Comparison of ENCODE assay signal across 21 cellular contexts in the genomic region with DNA sequence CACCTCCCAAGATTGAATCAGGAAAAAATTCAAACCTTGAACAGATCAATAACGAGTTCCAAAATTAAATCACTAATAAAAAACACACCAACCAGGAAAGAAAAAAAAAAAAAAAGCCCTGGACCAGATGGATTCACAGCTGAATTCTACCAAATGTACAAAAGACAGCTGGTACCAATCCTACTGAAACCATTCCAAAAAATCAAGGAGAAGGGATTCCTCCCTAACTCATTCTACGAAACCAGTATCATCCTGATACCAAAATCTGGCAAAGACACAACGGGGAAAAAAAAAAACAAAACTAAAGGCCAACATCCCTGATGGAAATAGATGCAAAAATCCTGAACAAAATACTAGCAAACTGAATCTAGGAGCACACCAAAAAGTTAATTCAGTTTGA. TPM values are rescaled to one million over a fixed set of nuclear protein-coding genes. Genes with fewer than 3 reads are reported as not detected.
A peak's percentile ranks its signal among the peaks of the same experiment; 100 is the strongest.
DNase-seq lines count a peak whose midpoint lies in the region; TF ChIP-seq lines count a peak whose summit lies in the region.
"Had no signal": no experiment of that assay in that cellular context is flagged by ENCODE, and none has a peak within 500 bp of the region (broad histone marks: within the 10 kb centered on the region; RNA-seq: fewer than 3 reads in every experiment).

No MANE protein-coding gene starts in this region.

- peak; percentile 2 for DNase-seq in Ammon's horn (ENCODE audit: low spot score)
- DNase-seq in G401 (ENCODE audit: low spot score), result peak; percentile 85
- peak; percentile 17 to 68 for DNase-seq in NCI-H446 (lab: John Stamatoyannopoulos, UW)
- DNase-seq in cerebellum (ENCODE audit: low spot score), result peak; percentile 6
- DNase-seq in germinal center (ENCODE audit: low spot score), result no peak
- no peak for DNase-seq in breast epithelium (ENCODE audit: low spot score in 2 of 2)
- no peak for DNase-seq in NCI-H524 (lab: John Stamatoyannopoulos, UW)
- DNase-seq: CD8-positive, alpha-beta memory T cell; DMS79 treated with DMSO at 0.1 percent for 48 hours; H9; KBM-7; MG63; NCI-H2081; NCI-H345; NCI-H526; Right ventricle myocardium superior; RPMI8226 had no signal

- intact Hi-C loops in breast epithelium (cut with DNase I; ENCODE audit: low total_unique reads), result no loop called here

- no peaks in the 10 kb centered on the region for H3K4me1 ChIP-seq in breast epithelium
- H3K4me1 ChIP-seq: A549, SJSA1 had no signal

- in situ Hi-C loops in G401 (cut with HindIII; ENCODE audit: low sequenced_read_pairs), result no loop called here

- H3K27me3 ChIP-seq in breast epithelium, result no peaks in the 10 kb centered on the region
- H3K27me3 ChIP-seq: MG63, SJSA1 had no signal

- no peaks in the 10 kb centered on the region for H3K36me3 ChIP-seq in breast epithelium

- no peak for TF ChIP-seq CTCF in breast epithelium (IDR thresholded peaks at IDR 0.05)

- H3K27ac ChIP-seq in breast epithelium, result no peak overlapping the region
- H3K27ac ChIP-seq: A549, C4-2B, SJSA1 had no signal

- no peaks in the 10 kb centered on the region for H3K9me3 ChIP-seq in breast epithelium
- H3K9me3 ChIP-seq: A549, MG63, SJSA1 had no signal

- H3K4me3 ChIP-seq in breast epithelium, result no peak overlapping the region
- H3K4me3 ChIP-seq: A549, GM23338, MG63, SJSA1 had no signal

- TF ChIP-seq POLR2A in breast epithelium (IDR thresholded peaks at IDR 0.05), result no peak

RNA-seq across cellular contexts. Expression of gene SLC12A8, which starts 54.4 kb away (rescaled TPM):
- not detected in 2 replicates for total RNA-seq in G401 (2014; rRNA removed; shearing (Covaris generic))
- 3.1 TPM for total RNA-seq in cerebellum
- total RNA-seq in breast epithelium, result 10 to 100 TPM in 1 of 3 donors, 1 to 10 TPM in 1, under 1 TPM in 1; 0.48 to 12.5 (median 9.8) TPM

Comparison
In these comparisons a context has a peak if more than half of its experiments do, and no peak if none do; other contexts are left out.
1. DNase-seq: peak in Ammon's horn (single experiment), G401 (single experiment), NCI-H446 (2 of 2) and cerebellum (single experiment); none in germinal center (single experiment), breast epithelium (0 of 2) and NCI-H524 (0 of 2).